37 cellular contexts compared by ENCODE assay signal in the genomic region with DNA sequence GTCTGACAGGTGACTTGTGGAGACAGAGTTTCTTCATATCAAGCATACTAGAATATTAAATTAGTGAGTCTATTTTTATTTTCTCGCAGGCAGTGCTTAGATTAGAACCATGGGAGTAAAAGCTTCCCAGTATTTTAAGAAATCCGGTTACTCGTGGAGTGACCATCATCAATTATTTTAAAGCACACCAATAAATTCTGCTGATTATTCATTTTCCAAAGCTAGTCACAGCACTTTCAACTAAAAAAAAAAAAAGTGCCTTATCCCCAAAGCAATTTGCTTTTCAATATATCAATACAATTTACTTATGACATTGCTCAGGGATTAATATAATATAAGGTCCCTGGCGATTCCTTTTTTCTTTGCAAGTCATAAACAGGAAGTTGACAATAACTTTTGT. TPM values are rescaled to one million over a fixed set of nuclear protein-coding genes. Genes with fewer than 3 reads are reported as not detected.
"Had no signal": no experiment of that assay in that cellular context is flagged by ENCODE, and none has a peak within 500 bp of the region (broad histone marks: within the 10 kb centered on the region; RNA-seq: fewer than 3 reads in every experiment).

No MANE protein-coding gene starts in this region.

- H3K4me3 ChIP-seq: MG63 had no signal

- H3K36me3 ChIP-seq: MG63 had no signal

- H3K9me3 ChIP-seq: MG63 had no signal

- DNase-seq: Karpas-422, Kasumi-1, MG63, MV-4-11, NCI-H1048, NCI-H1092, NCI-H1092 treated with DMSO at 0.1 percent for 48 hours, NCI-H1105, NCI-H1105 treated with DMSO at 0.1 percent for 48 hours, NCI-H1417, NCI-H1417 treated with DMSO at 0.1 percent for 48 hours, NCI-H1436, NCI-H1436 treated with DMSO at 0.1 percent for 48 hours, NCI-H146, NCI-H1694, NCI-H1694 treated with DMSO at 0.1 percent for 48 hours, NCI-H187, NCI-H187 treated with DMSO at 0.1 percent for 48 hours, NCI-H1930, NCI-H2029, NCI-H2029 treated with DMSO at 0.1 percent for 48 hours, NCI-H2081, NCI-H2081 treated with DMSO at 0.1 percent for 48 hours, NCI-H2107, NCI-H2171, NCI-H2171 treated with DMSO at 0.1 percent for 48 hours, NCI-H2227 treated with DMSO at 0.1 percent for 48 hours, NCI-H226, NCI-H345, NCI-H446, NCI-H446 treated with DMSO at 0.1 percent for 48 hours, NCI-H510A, NCI-H510A treated with DMSO at 0.1 percent for 48 hours, NCI-H524 had no signal

RNA-seq across cellular contexts. Expression of a gene that starts 26.3 kb away (rescaled TPM):
- total RNA-seq: LHCN-M2, M059J, MCF 10A had no signal
